Comparison of ENCODE assay signal across 1 cellular context in the genomic region with DNA sequence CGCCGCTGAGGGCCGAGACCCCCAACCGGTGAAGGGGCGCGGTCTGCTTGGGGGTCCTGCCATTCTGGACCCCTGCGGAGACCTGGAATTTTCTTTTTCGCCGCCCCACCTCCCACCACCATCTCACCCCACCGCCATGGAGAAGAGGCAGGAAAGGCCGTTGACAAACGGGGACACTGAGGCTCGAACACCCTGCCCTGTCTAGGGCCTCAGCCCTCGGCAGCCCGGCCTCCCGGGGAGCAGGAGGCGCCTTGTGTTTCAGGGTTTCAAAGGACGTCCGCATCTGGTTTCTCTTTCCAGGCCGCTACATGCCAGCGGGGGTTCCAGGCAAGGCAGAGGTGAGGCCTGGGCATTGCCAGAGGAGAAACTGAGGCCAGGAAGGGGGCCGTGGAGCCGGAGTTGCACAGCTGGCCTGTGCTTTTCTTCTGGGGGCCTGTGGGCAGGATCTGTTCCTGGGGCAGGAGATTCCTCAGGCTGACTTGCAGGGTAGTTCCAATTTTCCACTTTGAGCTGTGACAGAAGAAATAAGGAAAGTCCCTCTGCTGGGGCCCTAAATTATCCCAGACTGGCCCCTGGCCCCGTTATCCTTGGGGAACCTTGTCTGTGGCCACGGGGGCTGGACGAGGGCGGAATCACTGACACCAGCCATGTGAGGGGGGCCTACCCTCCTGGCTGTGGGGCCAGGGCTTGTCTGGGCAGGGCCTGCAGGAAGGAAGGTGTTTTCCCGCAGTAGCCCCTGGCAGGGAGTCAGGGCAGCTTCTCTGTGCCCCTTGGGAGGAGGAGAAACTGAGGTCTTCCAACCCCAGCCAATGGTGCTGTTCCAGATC.
TF ChIP-seq lines count a peak whose summit lies in the region.

No MANE protein-coding gene starts in this region.

TF ChIP-seq in K562, 482 proteins besides CTCF, POLR2A, EP300 and RAD21 (continued from another document and continues in another):
- TF ChIP-seq, protein P1, sequence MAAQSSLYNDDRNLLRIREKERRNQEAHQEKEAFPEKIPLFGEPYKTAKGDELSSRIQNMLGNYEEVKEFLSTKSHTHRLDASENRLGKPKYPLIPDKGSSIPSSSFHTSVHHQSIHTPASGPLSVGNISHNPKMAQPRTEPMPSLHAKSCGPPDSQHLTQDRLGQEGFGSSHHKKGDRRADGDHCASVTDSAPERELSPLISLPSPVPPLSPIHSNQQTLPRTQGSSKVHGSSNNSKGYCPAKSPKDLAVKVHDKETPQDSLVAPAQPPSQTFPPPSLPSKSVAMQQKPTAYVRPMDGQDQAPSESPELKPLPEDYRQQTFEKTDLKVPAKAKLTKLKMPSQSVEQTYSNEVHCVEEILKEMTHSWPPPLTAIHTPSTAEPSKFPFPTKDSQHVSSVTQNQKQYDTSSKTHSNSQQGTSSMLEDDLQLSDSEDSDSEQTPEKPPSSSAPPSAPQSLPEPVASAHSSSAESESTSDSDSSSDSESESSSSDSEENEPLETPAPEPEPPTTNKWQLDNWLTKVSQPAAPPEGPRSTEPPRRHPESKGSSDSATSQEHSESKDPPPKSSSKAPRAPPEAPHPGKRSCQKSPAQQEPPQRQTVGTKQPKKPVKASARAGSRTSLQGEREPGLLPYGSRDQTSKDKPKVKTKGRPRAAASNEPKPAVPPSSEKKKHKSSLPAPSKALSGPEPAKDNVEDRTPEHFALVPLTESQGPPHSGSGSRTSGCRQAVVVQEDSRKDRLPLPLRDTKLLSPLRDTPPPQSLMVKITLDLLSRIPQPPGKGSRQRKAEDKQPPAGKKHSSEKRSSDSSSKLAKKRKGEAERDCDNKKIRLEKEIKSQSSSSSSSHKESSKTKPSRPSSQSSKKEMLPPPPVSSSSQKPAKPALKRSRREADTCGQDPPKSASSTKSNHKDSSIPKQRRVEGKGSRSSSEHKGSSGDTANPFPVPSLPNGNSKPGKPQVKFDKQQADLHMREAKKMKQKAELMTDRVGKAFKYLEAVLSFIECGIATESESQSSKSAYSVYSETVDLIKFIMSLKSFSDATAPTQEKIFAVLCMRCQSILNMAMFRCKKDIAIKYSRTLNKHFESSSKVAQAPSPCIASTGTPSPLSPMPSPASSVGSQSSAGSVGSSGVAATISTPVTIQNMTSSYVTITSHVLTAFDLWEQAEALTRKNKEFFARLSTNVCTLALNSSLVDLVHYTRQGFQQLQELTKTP (IDR thresholded peaks at IDR 0.05; ENCODE audit: low read depth in 1 of 2, partially characterized antibody in 2 of 2) = no peak
- TF ChIP-seq ZNF311 (CRISPR knock-in tag; IDR thresholded peaks at IDR 0.05) (no peak), CCNT2 (IDR thresholded peaks at IDR 0.05; ENCODE audit: borderline replicate concordance, extremely low read depth, insufficient read length, low read depth, low read length) (no peak), ZNF79 (CRISPR knock-in tag; IDR thresholded peaks at IDR 0.05; ENCODE audit: low read depth) (no peak), GABPB1 (CRISPR knock-in tag; IDR thresholded peaks at IDR 0.05) (0 out of 2 replicates have a peak, but pooled peaks have one; percentile 10), ARID2 (IDR thresholded peaks at IDR 0.05) (no peak), ZNF444 (CRISPR knock-in tag; IDR thresholded peaks at IDR 0.05) (no peak), HCFC1 (IDR thresholded peaks at IDR 0.05; ENCODE audit: low read depth, low read length) (no peak), ZZZ3 (IDR thresholded peaks at IDR 0.05) (no peak), DPF2 (IDR thresholded peaks at IDR 0.05) (no peak), SIRT6 (IDR thresholded peaks at IDR 0.05; ENCODE audit: low read depth, low read length) (no peak), RBM22 (IDR thresholded peaks at IDR 0.05; ENCODE audit: low read depth, low read length, poor library complexity, severe bottlenecking) (no peak), ZNF175 (CRISPR knock-in tag; IDR thresholded peaks at IDR 0.05; ENCODE audit: low read depth) (no peak), ZNF561 (CRISPR knock-in tag; conservative IDR thresholded peaks at IDR 0.05) (no peak), ZNF224 (CRISPR knock-in tag; IDR thresholded peaks at IDR 0.05) (no peak), ZNF766 (CRISPR knock-in tag; conservative IDR thresholded peaks at IDR 0.05) (no peak), RFX5 (IDR thresholded peaks at IDR 0.05; ENCODE audit: low read depth, low read length) (no peak), PCBP2 (IDR thresholded peaks at IDR 0.05; ENCODE audit: low read depth, low read length, poor library complexity, severe bottlenecking) (no peak), CEBPG (CRISPR knock-in tag; IDR thresholded peaks at IDR 0.05) (no peak), CEBPG (tag; conservative IDR thresholded peaks at IDR 0.05 in 1 of 2, IDR thresholded peaks at IDR 0.05 in 1 of 2) (no peak), NELFE (IDR thresholded peaks at IDR 0.05; ENCODE audit: insufficient read depth, insufficient read length) (no peak), POLR2B (IDR thresholded peaks at IDR 0.05; ENCODE audit: low read depth, partially characterized antibody) (no peak), ARNT (IDR thresholded peaks at IDR 0.05) (no peak), BCOR (IDR thresholded peaks at IDR 0.05) (peak; percentile 82), TEAD2 (tag; IDR thresholded peaks at IDR 0.05) (no peak), PRPF4 (IDR thresholded peaks at IDR 0.05; ENCODE audit: insufficient read depth, low read depth, low read length, poor library complexity, severe bottlenecking) (no peak), ZFP36 (IDR thresholded peaks at IDR 0.05; ENCODE audit: low read depth, low read length, partially characterized antibody) (no peak), BRD9 (IDR thresholded peaks at IDR 0.05; ENCODE audit: low read depth, partially characterized antibody) (peak; percentile 54), SIN3A (IDR thresholded peaks at IDR 0.05; ENCODE audit: borderline replicate concordance in 2 of 2, control insufficient read depth in 1 of 2, low read depth in 2 of 2, low read length in 2 of 2) (0 out of 4 replicates have a peak, but pooled peaks of 1 of the 2 experiments have one; percentile 14)
- TF ChIP-seq, protein P2, sequence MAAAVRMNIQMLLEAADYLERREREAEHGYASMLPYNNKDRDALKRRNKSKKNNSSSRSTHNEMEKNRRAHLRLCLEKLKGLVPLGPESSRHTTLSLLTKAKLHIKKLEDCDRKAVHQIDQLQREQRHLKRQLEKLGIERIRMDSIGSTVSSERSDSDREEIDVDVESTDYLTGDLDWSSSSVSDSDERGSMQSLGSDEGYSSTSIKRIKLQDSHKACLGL (CRISPR knock-in tag; IDR thresholded peaks at IDR 0.05; ENCODE audit: borderline replicate concordance, poor library complexity, severe bottlenecking) = no peak
- TF ChIP-seq, protein P3, sequence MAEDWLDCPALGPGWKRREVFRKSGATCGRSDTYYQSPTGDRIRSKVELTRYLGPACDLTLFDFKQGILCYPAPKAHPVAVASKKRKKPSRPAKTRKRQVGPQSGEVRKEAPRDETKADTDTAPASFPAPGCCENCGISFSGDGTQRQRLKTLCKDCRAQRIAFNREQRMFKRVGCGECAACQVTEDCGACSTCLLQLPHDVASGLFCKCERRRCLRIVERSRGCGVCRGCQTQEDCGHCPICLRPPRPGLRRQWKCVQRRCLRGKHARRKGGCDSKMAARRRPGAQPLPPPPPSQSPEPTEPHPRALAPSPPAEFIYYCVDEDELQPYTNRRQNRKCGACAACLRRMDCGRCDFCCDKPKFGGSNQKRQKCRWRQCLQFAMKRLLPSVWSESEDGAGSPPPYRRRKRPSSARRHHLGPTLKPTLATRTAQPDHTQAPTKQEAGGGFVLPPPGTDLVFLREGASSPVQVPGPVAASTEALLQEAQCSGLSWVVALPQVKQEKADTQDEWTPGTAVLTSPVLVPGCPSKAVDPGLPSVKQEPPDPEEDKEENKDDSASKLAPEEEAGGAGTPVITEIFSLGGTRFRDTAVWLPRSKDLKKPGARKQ (CRISPR knock-in tag; IDR thresholded peaks at IDR 0.05) = no peak
- TF ChIP-seq, protein P4, sequence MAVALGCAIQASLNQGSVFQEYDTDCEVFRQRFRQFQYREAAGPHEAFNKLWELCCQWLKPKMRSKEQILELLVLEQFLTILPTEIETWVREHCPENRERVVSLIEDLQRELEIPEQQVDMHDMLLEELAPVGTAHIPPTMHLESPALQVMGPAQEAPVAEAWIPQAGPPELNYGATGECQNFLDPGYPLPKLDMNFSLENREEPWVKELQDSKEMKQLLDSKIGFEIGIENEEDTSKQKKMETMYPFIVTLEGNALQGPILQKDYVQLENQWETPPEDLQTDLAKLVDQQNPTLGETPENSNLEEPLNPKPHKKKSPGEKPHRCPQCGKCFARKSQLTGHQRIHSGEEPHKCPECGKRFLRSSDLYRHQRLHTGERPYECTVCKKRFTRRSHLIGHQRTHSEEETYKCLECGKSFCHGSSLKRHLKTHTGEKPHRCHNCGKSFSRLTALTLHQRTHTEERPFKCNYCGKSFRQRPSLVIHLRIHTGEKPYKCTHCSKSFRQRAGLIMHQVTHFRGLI (CRISPR knock-in tag; IDR thresholded peaks at IDR 0.05) = no peak
- TF ChIP-seq, protein P5, sequence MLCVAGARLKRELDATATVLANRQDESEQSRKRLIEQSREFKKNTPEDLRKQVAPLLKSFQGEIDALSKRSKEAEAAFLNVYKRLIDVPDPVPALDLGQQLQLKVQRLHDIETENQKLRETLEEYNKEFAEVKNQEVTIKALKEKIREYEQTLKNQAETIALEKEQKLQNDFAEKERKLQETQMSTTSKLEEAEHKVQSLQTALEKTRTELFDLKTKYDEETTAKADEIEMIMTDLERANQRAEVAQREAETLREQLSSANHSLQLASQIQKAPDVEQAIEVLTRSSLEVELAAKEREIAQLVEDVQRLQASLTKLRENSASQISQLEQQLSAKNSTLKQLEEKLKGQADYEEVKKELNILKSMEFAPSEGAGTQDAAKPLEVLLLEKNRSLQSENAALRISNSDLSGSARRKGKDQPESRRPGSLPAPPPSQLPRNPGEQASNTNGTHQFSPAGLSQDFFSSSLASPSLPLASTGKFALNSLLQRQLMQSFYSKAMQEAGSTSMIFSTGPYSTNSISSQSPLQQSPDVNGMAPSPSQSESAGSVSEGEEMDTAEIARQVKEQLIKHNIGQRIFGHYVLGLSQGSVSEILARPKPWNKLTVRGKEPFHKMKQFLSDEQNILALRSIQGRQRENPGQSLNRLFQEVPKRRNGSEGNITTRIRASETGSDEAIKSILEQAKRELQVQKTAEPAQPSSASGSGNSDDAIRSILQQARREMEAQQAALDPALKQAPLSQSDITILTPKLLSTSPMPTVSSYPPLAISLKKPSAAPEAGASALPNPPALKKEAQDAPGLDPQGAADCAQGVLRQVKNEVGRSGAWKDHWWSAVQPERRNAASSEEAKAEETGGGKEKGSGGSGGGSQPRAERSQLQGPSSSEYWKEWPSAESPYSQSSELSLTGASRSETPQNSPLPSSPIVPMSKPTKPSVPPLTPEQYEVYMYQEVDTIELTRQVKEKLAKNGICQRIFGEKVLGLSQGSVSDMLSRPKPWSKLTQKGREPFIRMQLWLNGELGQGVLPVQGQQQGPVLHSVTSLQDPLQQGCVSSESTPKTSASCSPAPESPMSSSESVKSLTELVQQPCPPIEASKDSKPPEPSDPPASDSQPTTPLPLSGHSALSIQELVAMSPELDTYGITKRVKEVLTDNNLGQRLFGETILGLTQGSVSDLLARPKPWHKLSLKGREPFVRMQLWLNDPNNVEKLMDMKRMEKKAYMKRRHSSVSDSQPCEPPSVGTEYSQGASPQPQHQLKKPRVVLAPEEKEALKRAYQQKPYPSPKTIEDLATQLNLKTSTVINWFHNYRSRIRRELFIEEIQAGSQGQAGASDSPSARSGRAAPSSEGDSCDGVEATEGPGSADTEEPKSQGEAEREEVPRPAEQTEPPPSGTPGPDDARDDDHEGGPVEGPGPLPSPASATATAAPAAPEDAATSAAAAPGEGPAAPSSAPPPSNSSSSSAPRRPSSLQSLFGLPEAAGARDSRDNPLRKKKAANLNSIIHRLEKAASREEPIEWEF (CRISPR knock-in tag; IDR thresholded peaks at IDR 0.05) = no peak
- TF ChIP-seq, protein P6, sequence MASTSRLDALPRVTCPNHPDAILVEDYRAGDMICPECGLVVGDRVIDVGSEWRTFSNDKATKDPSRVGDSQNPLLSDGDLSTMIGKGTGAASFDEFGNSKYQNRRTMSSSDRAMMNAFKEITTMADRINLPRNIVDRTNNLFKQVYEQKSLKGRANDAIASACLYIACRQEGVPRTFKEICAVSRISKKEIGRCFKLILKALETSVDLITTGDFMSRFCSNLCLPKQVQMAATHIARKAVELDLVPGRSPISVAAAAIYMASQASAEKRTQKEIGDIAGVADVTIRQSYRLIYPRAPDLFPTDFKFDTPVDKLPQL (IDR thresholded peaks at IDR 0.05; ENCODE audit: extremely low read depth, insufficient read length) = no peak
- TF ChIP-seq, protein P7, sequence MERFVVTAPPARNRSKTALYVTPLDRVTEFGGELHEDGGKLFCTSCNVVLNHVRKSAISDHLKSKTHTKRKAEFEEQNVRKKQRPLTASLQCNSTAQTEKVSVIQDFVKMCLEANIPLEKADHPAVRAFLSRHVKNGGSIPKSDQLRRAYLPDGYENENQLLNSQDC (CRISPR knock-in tag; IDR thresholded peaks at IDR 0.05) = no peak
- TF ChIP-seq, protein P8, sequence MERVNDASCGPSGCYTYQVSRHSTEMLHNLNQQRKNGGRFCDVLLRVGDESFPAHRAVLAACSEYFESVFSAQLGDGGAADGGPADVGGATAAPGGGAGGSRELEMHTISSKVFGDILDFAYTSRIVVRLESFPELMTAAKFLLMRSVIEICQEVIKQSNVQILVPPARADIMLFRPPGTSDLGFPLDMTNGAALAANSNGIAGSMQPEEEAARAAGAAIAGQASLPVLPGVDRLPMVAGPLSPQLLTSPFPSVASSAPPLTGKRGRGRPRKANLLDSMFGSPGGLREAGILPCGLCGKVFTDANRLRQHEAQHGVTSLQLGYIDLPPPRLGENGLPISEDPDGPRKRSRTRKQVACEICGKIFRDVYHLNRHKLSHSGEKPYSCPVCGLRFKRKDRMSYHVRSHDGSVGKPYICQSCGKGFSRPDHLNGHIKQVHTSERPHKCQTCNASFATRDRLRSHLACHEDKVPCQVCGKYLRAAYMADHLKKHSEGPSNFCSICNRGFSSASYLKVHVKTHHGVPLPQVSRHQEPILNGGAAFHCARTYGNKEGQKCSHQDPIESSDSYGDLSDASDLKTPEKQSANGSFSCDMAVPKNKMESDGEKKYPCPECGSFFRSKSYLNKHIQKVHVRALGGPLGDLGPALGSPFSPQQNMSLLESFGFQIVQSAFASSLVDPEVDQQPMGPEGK (CRISPR knock-in tag; IDR thresholded peaks at IDR 0.05; ENCODE audit: borderline replicate concordance) = no peak
- TF ChIP-seq, protein P9, sequence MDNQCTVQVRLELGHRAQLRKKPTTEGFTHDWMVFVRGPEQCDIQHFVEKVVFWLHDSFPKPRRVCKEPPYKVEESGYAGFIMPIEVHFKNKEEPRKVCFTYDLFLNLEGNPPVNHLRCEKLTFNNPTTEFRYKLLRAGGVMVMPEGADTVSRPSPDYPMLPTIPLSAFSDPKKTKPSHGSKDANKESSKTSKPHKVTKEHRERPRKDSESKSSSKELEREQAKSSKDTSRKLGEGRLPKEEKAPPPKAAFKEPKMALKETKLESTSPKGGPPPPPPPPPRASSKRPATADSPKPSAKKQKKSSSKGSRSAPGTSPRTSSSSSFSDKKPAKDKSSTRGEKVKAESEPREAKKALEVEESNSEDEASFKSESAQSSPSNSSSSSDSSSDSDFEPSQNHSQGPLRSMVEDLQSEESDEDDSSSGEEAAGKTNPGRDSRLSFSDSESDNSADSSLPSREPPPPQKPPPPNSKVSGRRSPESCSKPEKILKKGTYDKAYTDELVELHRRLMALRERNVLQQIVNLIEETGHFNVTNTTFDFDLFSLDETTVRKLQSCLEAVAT (IDR thresholded peaks at IDR 0.05) = no peak
- TF ChIP-seq, protein P10, sequence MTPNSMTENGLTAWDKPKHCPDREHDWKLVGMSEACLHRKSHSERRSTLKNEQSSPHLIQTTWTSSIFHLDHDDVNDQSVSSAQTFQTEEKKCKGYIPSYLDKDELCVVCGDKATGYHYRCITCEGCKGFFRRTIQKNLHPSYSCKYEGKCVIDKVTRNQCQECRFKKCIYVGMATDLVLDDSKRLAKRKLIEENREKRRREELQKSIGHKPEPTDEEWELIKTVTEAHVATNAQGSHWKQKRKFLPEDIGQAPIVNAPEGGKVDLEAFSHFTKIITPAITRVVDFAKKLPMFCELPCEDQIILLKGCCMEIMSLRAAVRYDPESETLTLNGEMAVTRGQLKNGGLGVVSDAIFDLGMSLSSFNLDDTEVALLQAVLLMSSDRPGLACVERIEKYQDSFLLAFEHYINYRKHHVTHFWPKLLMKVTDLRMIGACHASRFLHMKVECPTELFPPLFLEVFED (CRISPR knock-in tag; conservative IDR thresholded peaks at IDR 0.05) = no peak
